1 cellular context compared by ENCODE assay signal in the genomic region with DNA sequence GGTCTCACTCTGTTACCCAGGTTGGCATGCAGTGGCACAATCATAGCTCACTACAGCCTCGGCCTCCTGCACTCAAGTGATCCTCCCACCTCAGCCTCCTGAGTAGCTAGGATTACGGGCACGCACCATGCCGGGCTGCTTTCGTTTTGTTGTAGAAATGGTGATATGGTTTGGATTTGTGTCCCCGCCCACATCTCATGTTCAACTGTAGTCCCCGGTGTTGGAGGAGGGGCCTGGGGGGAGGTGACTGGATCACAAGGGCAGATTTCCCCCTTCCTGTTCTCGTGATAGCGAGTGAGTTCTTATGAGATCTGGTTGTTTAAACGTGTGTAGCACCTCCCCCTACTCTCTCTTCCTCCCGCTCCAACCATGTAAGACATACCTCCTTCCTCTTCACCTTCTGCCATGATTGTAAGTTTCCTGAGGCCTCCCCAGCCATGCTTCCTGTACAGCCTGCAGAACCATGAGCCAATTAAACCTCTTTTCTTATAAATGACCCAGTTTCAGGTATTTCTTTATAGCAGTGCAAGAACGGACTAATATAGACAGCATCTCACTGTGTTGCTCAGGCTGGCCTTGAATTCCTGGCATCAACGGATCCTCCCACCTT.
TF ChIP-seq lines count a peak whose summit lies in the region.

No MANE protein-coding gene starts in this region.

TF ChIP-seq in K562, 482 proteins besides CTCF, POLR2A, EP300 and RAD21 (continued from another document):
- TF ChIP-seq, protein P1, sequence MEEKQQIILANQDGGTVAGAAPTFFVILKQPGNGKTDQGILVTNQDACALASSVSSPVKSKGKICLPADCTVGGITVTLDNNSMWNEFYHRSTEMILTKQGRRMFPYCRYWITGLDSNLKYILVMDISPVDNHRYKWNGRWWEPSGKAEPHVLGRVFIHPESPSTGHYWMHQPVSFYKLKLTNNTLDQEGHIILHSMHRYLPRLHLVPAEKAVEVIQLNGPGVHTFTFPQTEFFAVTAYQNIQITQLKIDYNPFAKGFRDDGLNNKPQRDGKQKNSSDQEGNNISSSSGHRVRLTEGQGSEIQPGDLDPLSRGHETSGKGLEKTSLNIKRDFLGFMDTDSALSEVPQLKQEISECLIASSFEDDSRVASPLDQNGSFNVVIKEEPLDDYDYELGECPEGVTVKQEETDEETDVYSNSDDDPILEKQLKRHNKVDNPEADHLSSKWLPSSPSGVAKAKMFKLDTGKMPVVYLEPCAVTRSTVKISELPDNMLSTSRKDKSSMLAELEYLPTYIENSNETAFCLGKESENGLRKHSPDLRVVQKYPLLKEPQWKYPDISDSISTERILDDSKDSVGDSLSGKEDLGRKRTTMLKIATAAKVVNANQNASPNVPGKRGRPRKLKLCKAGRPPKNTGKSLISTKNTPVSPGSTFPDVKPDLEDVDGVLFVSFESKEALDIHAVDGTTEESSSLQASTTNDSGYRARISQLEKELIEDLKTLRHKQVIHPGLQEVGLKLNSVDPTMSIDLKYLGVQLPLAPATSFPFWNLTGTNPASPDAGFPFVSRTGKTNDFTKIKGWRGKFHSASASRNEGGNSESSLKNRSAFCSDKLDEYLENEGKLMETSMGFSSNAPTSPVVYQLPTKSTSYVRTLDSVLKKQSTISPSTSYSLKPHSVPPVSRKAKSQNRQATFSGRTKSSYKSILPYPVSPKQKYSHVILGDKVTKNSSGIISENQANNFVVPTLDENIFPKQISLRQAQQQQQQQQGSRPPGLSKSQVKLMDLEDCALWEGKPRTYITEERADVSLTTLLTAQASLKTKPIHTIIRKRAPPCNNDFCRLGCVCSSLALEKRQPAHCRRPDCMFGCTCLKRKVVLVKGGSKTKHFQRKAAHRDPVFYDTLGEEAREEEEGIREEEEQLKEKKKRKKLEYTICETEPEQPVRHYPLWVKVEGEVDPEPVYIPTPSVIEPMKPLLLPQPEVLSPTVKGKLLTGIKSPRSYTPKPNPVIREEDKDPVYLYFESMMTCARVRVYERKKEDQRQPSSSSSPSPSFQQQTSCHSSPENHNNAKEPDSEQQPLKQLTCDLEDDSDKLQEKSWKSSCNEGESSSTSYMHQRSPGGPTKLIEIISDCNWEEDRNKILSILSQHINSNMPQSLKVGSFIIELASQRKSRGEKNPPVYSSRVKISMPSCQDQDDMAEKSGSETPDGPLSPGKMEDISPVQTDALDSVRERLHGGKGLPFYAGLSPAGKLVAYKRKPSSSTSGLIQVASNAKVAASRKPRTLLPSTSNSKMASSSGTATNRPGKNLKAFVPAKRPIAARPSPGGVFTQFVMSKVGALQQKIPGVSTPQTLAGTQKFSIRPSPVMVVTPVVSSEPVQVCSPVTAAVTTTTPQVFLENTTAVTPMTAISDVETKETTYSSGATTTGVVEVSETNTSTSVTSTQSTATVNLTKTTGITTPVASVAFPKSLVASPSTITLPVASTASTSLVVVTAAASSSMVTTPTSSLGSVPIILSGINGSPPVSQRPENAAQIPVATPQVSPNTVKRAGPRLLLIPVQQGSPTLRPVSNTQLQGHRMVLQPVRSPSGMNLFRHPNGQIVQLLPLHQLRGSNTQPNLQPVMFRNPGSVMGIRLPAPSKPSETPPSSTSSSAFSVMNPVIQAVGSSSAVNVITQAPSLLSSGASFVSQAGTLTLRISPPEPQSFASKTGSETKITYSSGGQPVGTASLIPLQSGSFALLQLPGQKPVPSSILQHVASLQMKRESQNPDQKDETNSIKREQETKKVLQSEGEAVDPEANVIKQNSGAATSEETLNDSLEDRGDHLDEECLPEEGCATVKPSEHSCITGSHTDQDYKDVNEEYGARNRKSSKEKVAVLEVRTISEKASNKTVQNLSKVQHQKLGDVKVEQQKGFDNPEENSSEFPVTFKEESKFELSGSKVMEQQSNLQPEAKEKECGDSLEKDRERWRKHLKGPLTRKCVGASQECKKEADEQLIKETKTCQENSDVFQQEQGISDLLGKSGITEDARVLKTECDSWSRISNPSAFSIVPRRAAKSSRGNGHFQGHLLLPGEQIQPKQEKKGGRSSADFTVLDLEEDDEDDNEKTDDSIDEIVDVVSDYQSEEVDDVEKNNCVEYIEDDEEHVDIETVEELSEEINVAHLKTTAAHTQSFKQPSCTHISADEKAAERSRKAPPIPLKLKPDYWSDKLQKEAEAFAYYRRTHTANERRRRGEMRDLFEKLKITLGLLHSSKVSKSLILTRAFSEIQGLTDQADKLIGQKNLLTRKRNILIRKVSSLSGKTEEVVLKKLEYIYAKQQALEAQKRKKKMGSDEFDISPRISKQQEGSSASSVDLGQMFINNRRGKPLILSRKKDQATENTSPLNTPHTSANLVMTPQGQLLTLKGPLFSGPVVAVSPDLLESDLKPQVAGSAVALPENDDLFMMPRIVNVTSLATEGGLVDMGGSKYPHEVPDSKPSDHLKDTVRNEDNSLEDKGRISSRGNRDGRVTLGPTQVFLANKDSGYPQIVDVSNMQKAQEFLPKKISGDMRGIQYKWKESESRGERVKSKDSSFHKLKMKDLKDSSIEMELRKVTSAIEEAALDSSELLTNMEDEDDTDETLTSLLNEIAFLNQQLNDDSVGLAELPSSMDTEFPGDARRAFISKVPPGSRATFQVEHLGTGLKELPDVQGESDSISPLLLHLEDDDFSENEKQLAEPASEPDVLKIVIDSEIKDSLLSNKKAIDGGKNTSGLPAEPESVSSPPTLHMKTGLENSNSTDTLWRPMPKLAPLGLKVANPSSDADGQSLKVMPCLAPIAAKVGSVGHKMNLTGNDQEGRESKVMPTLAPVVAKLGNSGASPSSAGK (IDR thresholded peaks at IDR 0.05): peak; percentile 67
- TF ChIP-seq ATF1 (CRISPR knock-in tag; IDR thresholded peaks at IDR 0.05): no peak
- peak; percentile 39; the same call in 1 of the 2 replicates for TF ChIP-seq ATF1 (tag; IDR thresholded peaks at IDR 0.05)
- TF ChIP-seq STAT5B (CRISPR knock-in tag; IDR thresholded peaks at IDR 0.05): no peak
- TF ChIP-seq SAP30 (IDR thresholded peaks at IDR 0.05; ENCODE audit: borderline replicate concordance, insufficient read depth, low read depth, low read length, poor library complexity, severe bottlenecking): no peak
- no peak for TF ChIP-seq SMAD3 (CRISPR knock-in tag; conservative IDR thresholded peaks at IDR 0.05)
- TF ChIP-seq PHF20 (IDR thresholded peaks at IDR 0.05; ENCODE audit: partially characterized antibody): no peak
- no peak for TF ChIP-seq NR4A1 (CRISPR knock-in tag; IDR thresholded peaks at IDR 0.05)
- no peak for TF ChIP-seq NR4A1 (tag; IDR thresholded peaks at IDR 0.05)
- no peak for TF ChIP-seq ARID2 (IDR thresholded peaks at IDR 0.05)
- TF ChIP-seq SMARCC2 (IDR thresholded peaks at IDR 0.05; ENCODE audit: low read depth): no peak
- TF ChIP-seq, protein P2, sequence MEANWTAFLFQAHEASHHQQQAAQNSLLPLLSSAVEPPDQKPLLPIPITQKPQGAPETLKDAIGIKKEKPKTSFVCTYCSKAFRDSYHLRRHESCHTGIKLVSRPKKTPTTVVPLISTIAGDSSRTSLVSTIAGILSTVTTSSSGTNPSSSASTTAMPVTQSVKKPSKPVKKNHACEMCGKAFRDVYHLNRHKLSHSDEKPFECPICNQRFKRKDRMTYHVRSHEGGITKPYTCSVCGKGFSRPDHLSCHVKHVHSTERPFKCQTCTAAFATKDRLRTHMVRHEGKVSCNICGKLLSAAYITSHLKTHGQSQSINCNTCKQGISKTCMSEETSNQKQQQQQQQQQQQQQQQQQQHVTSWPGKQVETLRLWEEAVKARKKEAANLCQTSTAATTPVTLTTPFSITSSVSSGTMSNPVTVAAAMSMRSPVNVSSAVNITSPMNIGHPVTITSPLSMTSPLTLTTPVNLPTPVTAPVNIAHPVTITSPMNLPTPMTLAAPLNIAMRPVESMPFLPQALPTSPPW (CRISPR knock-in tag; IDR thresholded peaks at IDR 0.05): peak; percentile 67; the same call in 1 of the 2 replicates
- no peak for TF ChIP-seq TCF3 (CRISPR knock-in tag; IDR thresholded peaks at IDR 0.05)
- no peak for TF ChIP-seq CBX3 (IDR thresholded peaks at IDR 0.05; ENCODE audit: borderline replicate concordance in 1 of 2, low read length in 2 of 2)
- TF ChIP-seq RUNX1 (IDR thresholded peaks at IDR 0.05; ENCODE audit: low read depth): no peak
- no peak for TF ChIP-seq HSF4 (CRISPR knock-in tag; IDR thresholded peaks at IDR 0.05; ENCODE audit: borderline replicate concordance)
- no peak for TF ChIP-seq ZNF696 (CRISPR knock-in tag; conservative IDR thresholded peaks at IDR 0.05)
- TF ChIP-seq DNMT1 (IDR thresholded peaks at IDR 0.05): no peak
- TF ChIP-seq, protein P3, sequence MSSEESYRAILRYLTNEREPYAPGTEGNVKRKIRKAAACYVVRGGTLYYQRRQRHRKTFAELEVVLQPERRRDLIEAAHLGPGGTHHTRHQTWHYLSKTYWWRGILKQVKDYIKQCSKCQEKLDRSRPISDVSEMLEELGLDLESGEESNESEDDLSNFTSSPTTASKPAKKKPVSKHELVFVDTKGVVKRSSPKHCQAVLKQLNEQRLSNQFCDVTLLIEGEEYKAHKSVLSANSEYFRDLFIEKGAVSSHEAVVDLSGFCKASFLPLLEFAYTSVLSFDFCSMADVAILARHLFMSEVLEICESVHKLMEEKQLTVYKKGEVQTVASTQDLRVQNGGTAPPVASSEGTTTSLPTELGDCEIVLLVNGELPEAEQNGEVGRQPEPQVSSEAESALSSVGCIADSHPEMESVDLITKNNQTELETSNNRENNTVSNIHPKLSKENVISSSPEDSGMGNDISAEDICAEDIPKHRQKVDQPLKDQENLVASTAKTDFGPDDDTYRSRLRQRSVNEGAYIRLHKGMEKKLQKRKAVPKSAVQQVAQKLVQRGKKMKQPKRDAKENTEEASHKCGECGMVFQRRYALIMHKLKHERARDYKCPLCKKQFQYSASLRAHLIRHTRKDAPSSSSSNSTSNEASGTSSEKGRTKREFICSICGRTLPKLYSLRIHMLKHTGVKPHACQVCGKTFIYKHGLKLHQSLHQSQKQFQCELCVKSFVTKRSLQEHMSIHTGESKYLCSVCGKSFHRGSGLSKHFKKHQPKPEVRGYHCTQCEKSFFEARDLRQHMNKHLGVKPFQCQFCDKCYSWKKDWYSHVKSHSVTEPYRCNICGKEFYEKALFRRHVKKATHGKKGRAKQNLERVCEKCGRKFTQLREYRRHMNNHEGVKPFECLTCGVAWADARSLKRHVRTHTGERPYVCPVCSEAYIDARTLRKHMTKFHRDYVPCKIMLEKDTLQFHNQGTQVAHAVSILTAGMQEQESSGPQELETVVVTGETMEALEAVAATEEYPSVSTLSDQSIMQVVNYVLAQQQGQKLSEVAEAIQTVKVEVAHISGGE (CRISPR knock-in tag; IDR thresholded peaks at IDR 0.05): no peak
- TF ChIP-seq TRIM28 (IDR thresholded peaks at IDR 0.05): 0 out of 2 replicates have a peak, but pooled peaks have one; percentile 38
- TF ChIP-seq ZNF282 (CRISPR knock-in tag; IDR thresholded peaks at IDR 0.05): no peak
- TF ChIP-seq ZNF384 (IDR thresholded peaks at IDR 0.05; ENCODE audit: low read depth, low read length): no peak
- peak; percentile 57 for TF ChIP-seq EP400 (IDR thresholded peaks at IDR 0.05)
- no peak for TF ChIP-seq HLTF (IDR thresholded peaks at IDR 0.05)
- no peak for TF ChIP-seq DIDO1 (tag; IDR thresholded peaks at IDR 0.05; ENCODE audit: low read depth)
